ENCODE assay signal across 1 cellular context in genomic region chr18:812673-813404, GRCh38.
TF ChIP-seq lines count a peak whose summit lies in the region.

No MANE protein-coding gene starts in this region.

TF ChIP-seq in K562, 482 proteins besides CTCF, POLR2A, EP300 and RAD21 (continued from another document):
- TF ChIP-seq, protein P1, sequence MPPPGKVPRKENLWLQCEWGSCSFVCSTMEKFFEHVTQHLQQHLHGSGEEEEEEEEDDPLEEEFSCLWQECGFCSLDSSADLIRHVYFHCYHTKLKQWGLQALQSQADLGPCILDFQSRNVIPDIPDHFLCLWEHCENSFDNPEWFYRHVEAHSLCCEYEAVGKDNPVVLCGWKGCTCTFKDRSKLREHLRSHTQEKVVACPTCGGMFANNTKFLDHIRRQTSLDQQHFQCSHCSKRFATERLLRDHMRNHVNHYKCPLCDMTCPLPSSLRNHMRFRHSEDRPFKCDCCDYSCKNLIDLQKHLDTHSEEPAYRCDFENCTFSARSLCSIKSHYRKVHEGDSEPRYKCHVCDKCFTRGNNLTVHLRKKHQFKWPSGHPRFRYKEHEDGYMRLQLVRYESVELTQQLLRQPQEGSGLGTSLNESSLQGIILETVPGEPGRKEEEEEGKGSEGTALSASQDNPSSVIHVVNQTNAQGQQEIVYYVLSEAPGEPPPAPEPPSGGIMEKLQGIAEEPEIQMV (tag; conservative IDR thresholded peaks at IDR 0.05; ENCODE audit: low read depth), result no peak
- TF ChIP-seq ZNF584 (CRISPR knock-in tag; IDR thresholded peaks at IDR 0.05; ENCODE audit: low read depth), result no peak
